ENCODE assay signal across 8 cellular contexts in genomic region chr13:110108348-110109139, GRCh38.
DNase-seq lines count a peak whose midpoint lies in the region; ATAC-seq and TF ChIP-seq lines count a peak whose summit lies in the region.

No MANE protein-coding gene starts in this region.

- peak; percentile 93 for TF ChIP-seq CTCF in AG10803 (conservative IDR thresholded peaks at IDR 0.05; ENCODE audit: low read length)
- peak; percentile 70 to 72 (median 71) for TF ChIP-seq CTCF in HCT116 (IDR thresholded peaks at IDR 0.05 in 2 of 3, conservative IDR thresholded peaks at IDR 0.05 in 1 of 3; ENCODE audit: borderline replicate concordance in 1 of 3, insufficient read depth in 1 of 3, low read depth in 2 of 3, low read length in 2 of 3)
- peak; percentile 85 for TF ChIP-seq CTCF in cardiac fibroblast (IDR thresholded peaks at IDR 0.05; ENCODE audit: low read depth, low read length)
- TF ChIP-seq CTCF in testis (IDR thresholded peaks at IDR 0.05) = peak; percentile 49 to 55 (median 52)

- no peak overlapping the region for H3K4me3 ChIP-seq in AG10803 (ENCODE audit: low read length)
- H3K4me3 ChIP-seq in HCT116 (replicated peaks in 1 of 2; ENCODE audit: low read depth in 1 of 2, low read length in 2 of 2) = no peak overlapping the region
- no peak overlapping the region for H3K4me3 ChIP-seq in cardiac fibroblast (replicated peaks in 1 of 2; ENCODE audit: low read depth in 2 of 2, low read length in 2 of 2)
- no peak overlapping the region for H3K4me3 ChIP-seq in testis

- no peaks in the 10 kb centered on the region for H3K9me3 ChIP-seq in HCT116 (ENCODE audit: control insufficient read depth in 1 of 2, insufficient read depth in 1 of 2, low read depth in 1 of 2, low read length in 2 of 2)
- no peaks in the 10 kb centered on the region for H3K9me3 ChIP-seq in testis

- no TSS peak for BruUV-seq in HCT116 (replicated peaks; lab: Mats Ljungman, UMichigan)

- CTCF ChIA-PET in HCT116 (lab: Charles Lee) = interaction anchor here (1.2 kb wide), 1 partner anchor 1147 kb away, joined by 4 read pairs; no protein-coding TSS in a partner anchor

- RAD21 ChIA-PET in HCT116 (lab: Charles Lee; ENCODE audit: low non-redundant PET in 1 of 2, low total read pairs in 2 of 2, uncharacterized antibody in 2 of 2, unreplicated experiment in 2 of 2) = no interaction called here

- intact Hi-C loops in HCT116 (cut with micrococcal nuclease) (loop anchor here (1.0 to 5.0 kb wide), 6 partner anchors 316 to 1766 kb away; no protein-coding TSS in a partner anchor), testis (cut with DNase I; ENCODE audit: low total_unique reads) (no loop called here)

- H3K4me1 ChIP-seq in HCT116 (ENCODE audit: control insufficient read depth in 1 of 2, insufficient read depth in 2 of 2, low read length in 2 of 2) (no peaks in the 10 kb centered on the region; a peak in 1 of 4 replicates), testis (no peaks in the 10 kb centered on the region)

- TF ChIP-seq RAD21 in HCT116 (IDR thresholded peaks at IDR 0.05; ENCODE audit: low read depth) = peak; percentile 94

- no peaks in the 10 kb centered on the region for H3K27me3 ChIP-seq in HCT116 (ENCODE audit: insufficient read depth, low read length)
- H3K27me3 ChIP-seq in testis = no peaks in the 10 kb centered on the region

- TF ChIP-seq POLR2A in HCT116 (IDR thresholded peaks at IDR 0.05; ENCODE audit: borderline replicate concordance, extremely low read depth, insufficient read depth, insufficient read length) (no peak), testis (IDR thresholded peaks at IDR 0.05) (no peak)

- H3K4me2 ChIP-seq in HCT116 (ENCODE audit: low read length) = no peak overlapping the region

- H3K36me3 ChIP-seq in HCT116 (ENCODE audit: control insufficient read depth in 1 of 2, insufficient read depth in 2 of 2, low read length in 2 of 2) = no peaks in the 10 kb centered on the region
- no peaks in the 10 kb centered on the region for H3K36me3 ChIP-seq in testis (ENCODE audit: low read depth, missing control alignments)

- H2AFZ ChIP-seq in HCT116 (ENCODE audit: low read depth, low read length, poor library complexity, severe bottlenecking) = no peak overlapping the region

- H3K79me2 ChIP-seq in HCT116 (ENCODE audit: insufficient read depth, low read length) = no peaks in the 10 kb centered on the region

- ATAC-seq in HCT116 (peak; percentile 87), GM21423 (IDR thresholded peaks at IDR 0.05; ENCODE audit: unreplicated experiment) (no peak)

- H3K9me2 ChIP-seq in HCT116 (ENCODE audit: insufficient read depth) = no peaks in the 10 kb centered on the region

- H3K27ac ChIP-seq in HCT116 (ENCODE audit: low read depth, low read length) = no peak overlapping the region
- H3K27ac ChIP-seq in testis = no peak overlapping the region

- H4K20me1 ChIP-seq in HCT116 (ENCODE audit: insufficient read depth) = no peaks in the 10 kb centered on the region

- POLR2A ChIA-PET in HCT116 (lab: Charles Lee) = no interaction called here

- DNase-seq in AG10803 (ENCODE audit: low read depth) (peak; percentile 90), HCT116 (ENCODE audit: low read depth, low spot score) (peak; percentile 53), NCI-H748 (lab: John Stamatoyannopoulos, UW; ENCODE audit: unreplicated experiment) (peak; percentile 86), cardiac fibroblast (ENCODE audit: low read depth in 2 of 2) (peak; percentile 92 to 94), kidney tubule cell (ENCODE audit: low spot score) (peak; percentile 87), testis (peak; percentile 88)
- DNase-seq in stimulated activated naive CD4-positive, alpha-beta T cell treated with Interleukin-2 at 50 U/mL for 16 hours (lab: John Stamatoyannopoulos, UW) = no peak

- no peak overlapping the region for H3K9ac ChIP-seq in HCT116 (ENCODE audit: low read length)

- WGBS in testis, 2 donors = 55 to 64% methylated on average over 6 of the region's 6 CpGs

TF ChIP-seq in HCT116, 20 proteins besides CTCF, POLR2A, EP300 and RAD21:
- TF ChIP-seq CBX3 (IDR thresholded peaks at IDR 0.05; ENCODE audit: low read depth) = no peak
- no peak for TF ChIP-seq JUND (IDR thresholded peaks at IDR 0.05)
- TF ChIP-seq MAX (IDR thresholded peaks at IDR 0.05) = no peak
- TF ChIP-seq EGR1 (IDR thresholded peaks at IDR 0.05; ENCODE audit: low read depth) = no peak
- TF ChIP-seq ZNF274 (IDR thresholded peaks at IDR 0.05; ENCODE audit: low read depth, low read length) = no peak
- no peak for TF ChIP-seq FOSL1 (IDR thresholded peaks at IDR 0.05; ENCODE audit: low read depth)
- TF ChIP-seq YY1 (IDR thresholded peaks at IDR 0.05; ENCODE audit: extremely low read depth, insufficient replicate concordance, low read depth, low read length) = no peak
- TF ChIP-seq REST (IDR thresholded peaks at IDR 0.05; ENCODE audit: low read depth) = no peak
- TF ChIP-seq SIN3A (IDR thresholded peaks at IDR 0.05; ENCODE audit: low read depth) = no peak
- TF ChIP-seq CEBPB (IDR thresholded peaks at IDR 0.05; ENCODE audit: low read depth) = no peak
- no peak for TF ChIP-seq EZH2 (IDR thresholded peaks at IDR 0.05)
- no peak for TF ChIP-seq ELF1 (IDR thresholded peaks at IDR 0.05; ENCODE audit: borderline replicate concordance, low read depth)
- no peak for TF ChIP-seq ATF3 (IDR thresholded peaks at IDR 0.05)
- no peak for TF ChIP-seq ZBTB33 (IDR thresholded peaks at IDR 0.05; ENCODE audit: extremely low read depth, insufficient replicate concordance, low read length)
